Comparison of ENCODE assay signal across 29 cellular contexts in genomic region chr11:114822038-114822437, GRCh38.
"Had no signal": no experiment of that assay in that cellular context is flagged by ENCODE, and none has a peak within 500 bp of the region (broad histone marks: within the 10 kb centered on the region; RNA-seq: fewer than 3 reads in every experiment).

No MANE protein-coding gene starts in this region.

- ATAC-seq: activated CD4-positive, alpha-beta T cell treated with anti-CD3 and anti-CD28 coated beads for 36 hours; activated CD8-positive, alpha-beta T cell treated with anti-CD3 and anti-CD28 coated beads for 36 hours; activated T-cell treated with anti-CD3 and anti-CD28 coated beads, Interleukin-2, amount 50 U/mL, for 4 hours; activated T-helper 17 cell treated with anti-CD3 and anti-CD28 coated beads, Interleukin-2, amount 50 U/mL, for 72 hours; T-cell; T-helper 17 cell had no signal

- H3K4me1 Mint-ChIP-seq: activated CD4-positive, alpha-beta T cell treated with anti-CD3 and anti-CD28 coated beads for 36 hours; activated CD4-positive, alpha-beta T cell treated with anti-CD3 and anti-CD28 coated beads, Interleukin-2, amount 10 ng/mL, durations not matched to agents 7 days and 5 days; activated T-helper 17 cell treated with anti-CD3 and anti-CD28 coated beads, Interleukin-2, amount 50 U/mL, for 72 hours; T-cell; T-helper 17 cell had no signal

- DNase-seq: activated CD4-positive, alpha-beta T cell treated with anti-CD3 and anti-CD28 coated beads for 36 hours; activated CD4-positive, alpha-beta T cell treated with anti-CD3 and anti-CD28 coated beads, Interleukin-2, amount 10 ng/mL, durations not matched to agents 7 days and 5 days; activated CD4-positive, alpha-beta T cell treated with anti-CD3 and anti-CD28 coated beads, Interleukin-2, amount 50 U/mL, for 48 hours; activated CD4-positive, CD25-positive, alpha-beta regulatory T cell; activated CD4-positive, CD25-positive, alpha-beta regulatory T cell treated with anti-CD3 and anti-CD28 coated beads, Interleukin-2, amount 50 U/mL, for 72 hours; activated CD8-positive, alpha-beta memory T cell treated with anti-CD3 and anti-CD28 coated beads for 24 hours; activated CD8-positive, alpha-beta T cell treated with anti-CD3 and anti-CD28 coated beads for 36 hours; activated effector memory CD4-positive, alpha-beta T cell treated with Interleukin-2 at 50 U/mL for 16 hours; activated gamma-delta T cell treated with Interleukin-2 at 50 U/mL for 16 hours; activated naive CD4-positive, alpha-beta T cell treated with anti-CD3 and anti-CD28 coated beads, Interleukin-2, amount 50 U/mL, for 16 hours; activated naive CD4-positive, alpha-beta T cell treated with Interleukin-2 at 50 U/mL for 16 hours; activated T-cell treated with anti-CD3 and anti-CD28 coated beads, Interleukin-2, amount 50 U/mL, for 4 hours; amniotic stem cell; central memory CD4-positive, alpha-beta T cell; effector memory CD4-positive, alpha-beta T cell; erythroblast; esophagus squamous epithelium; foreskin melanocyte; SW 1271; T-cell; T-helper 17 cell had no signal

- H3K4me3 Mint-ChIP-seq: activated CD4-positive, alpha-beta T cell treated with anti-CD3 and anti-CD28 coated beads for 36 hours; activated CD4-positive, alpha-beta T cell treated with anti-CD3 and anti-CD28 coated beads, Interleukin-2, amount 10 ng/mL, durations not matched to agents 7 days and 5 days; activated CD8-positive, alpha-beta T cell treated with anti-CD3 and anti-CD28 coated beads for 36 hours; activated naive CD8-positive, alpha-beta T cell; activated T-cell treated with anti-CD3 and anti-CD28 coated beads, Interleukin-2, amount 50 U/mL, for 4 hours; activated T-helper 17 cell treated with anti-CD3 and anti-CD28 coated beads, Interleukin-2, amount 50 U/mL, for 72 hours; dendritic cell treated with granulocyte-macrophage colony-stimulating factor and Interleukin-4, amounts not matched to agents 40 ng/mL and 50 ng/mL, for 4 days; T-cell; T-helper 17 cell; T-helper 2 cell treated with Interferon-gamma antibody and Interleukin-4, amounts not matched to agents 5 μg/mL and 100 μg/mL, for 36 hours had no signal

- H3K9me3 ChIP-seq: esophagus squamous epithelium had no signal

- H3K36me3 ChIP-seq: esophagus squamous epithelium, gastroesophageal sphincter had no signal

- H3K27ac ChIP-seq: coronary artery, esophagus squamous epithelium, gastroesophageal sphincter, VCaP had no signal

- H3K4me3 ChIP-seq: coronary artery, dorsolateral prefrontal cortex, esophagus squamous epithelium, gastroesophageal sphincter had no signal

- H3K27me3 Mint-ChIP-seq: activated CD4-positive, alpha-beta T cell treated with anti-CD3 and anti-CD28 coated beads, Interleukin-2, amount 10 ng/mL, durations not matched to agents 7 days and 5 days; dendritic cell treated with granulocyte-macrophage colony-stimulating factor and Interleukin-4, amounts not matched to agents 40 ng/mL and 50 ng/mL, for 4 days had no signal

- H3K36me3 Mint-ChIP-seq: activated naive CD8-positive, alpha-beta T cell; T-cell had no signal

- H3K9me3 Mint-ChIP-seq: activated CD8-positive, alpha-beta T cell treated with anti-CD3 and anti-CD28 coated beads for 36 hours; activated T-cell treated with anti-CD3 and anti-CD28 coated beads, Interleukin-2, amount 50 U/mL, for 4 hours; T-helper 2 cell treated with Interferon-gamma antibody and Interleukin-4, amounts not matched to agents 5 μg/mL and 100 μg/mL, for 36 hours had no signal

- H3K27ac Mint-ChIP-seq: activated CD4-positive, alpha-beta T cell treated with anti-CD3 and anti-CD28 coated beads for 36 hours; activated CD4-positive, alpha-beta T cell treated with anti-CD3 and anti-CD28 coated beads, Interleukin-2, amount 10 ng/mL, durations not matched to agents 7 days and 5 days; activated CD8-positive, alpha-beta T cell treated with anti-CD3 and anti-CD28 coated beads for 36 hours; activated naive CD8-positive, alpha-beta T cell; activated T-helper 17 cell treated with anti-CD3 and anti-CD28 coated beads, Interleukin-2, amount 50 U/mL, for 72 hours; dendritic cell treated with granulocyte-macrophage colony-stimulating factor and Interleukin-4, amounts not matched to agents 40 ng/mL and 50 ng/mL, for 4 days; T-cell; T-helper 17 cell; T-helper 2 cell treated with Interferon-gamma antibody and Interleukin-4, amounts not matched to agents 5 μg/mL and 100 μg/mL, for 36 hours had no signal

- H3K4me1 ChIP-seq: esophagus squamous epithelium, gastroesophageal sphincter had no signal
